In genomic region chr1:226181996-226182714, GRCh38 we compare ENCODE assay signal across 8 cellular contexts. TPM values are rescaled to one million over a fixed set of nuclear protein-coding genes. Genes with fewer than 3 reads are reported as not detected.
A peak's percentile ranks its signal among the peaks of the same experiment; 100 is the strongest.
DNase-seq lines count a peak whose midpoint lies in the region; ATAC-seq and TF ChIP-seq lines count a peak whose summit lies in the region.

No MANE protein-coding gene starts in this region.

- H3K27ac Mint-ChIP-seq in memory B cell = peak overlapping the region; percentile 62

- H3K4me1 ChIP-seq in colonic mucosa = no peaks in the 10 kb centered on the region

- no peaks in the 10 kb centered on the region for H3K9me3 Mint-ChIP-seq in memory B cell

- H3K9ac ChIP-seq in colonic mucosa (ENCODE audit: low read depth in 2 of 2, low read length in 2 of 2) = no peak overlapping the region

- peak overlapping the region; percentile 72 for H3K4me3 Mint-ChIP-seq in memory B cell

- intact Hi-C loops in colonic mucosa (cut with DNase I) = no loop called here

- DNase-seq in NOMO-1 treated with DMSO at 0.1 percent for 48 hours (lab: John Stamatoyannopoulos, UW; ENCODE audit: unreplicated experiment) = peak; percentile 86
- DNase-seq in colonic mucosa = peak; percentile 54
- peak; percentile 12 to 25 for DNase-seq in memory B cell (ENCODE audit: low spot score in 2 of 2)

- no peak overlapping the region for H3K4me3 ChIP-seq in GM12875 (ENCODE audit: low read depth, low read length)
- no peak overlapping the region for H3K4me3 ChIP-seq in colonic mucosa

- H3K36me3 Mint-ChIP-seq in memory B cell = peaks cover 16% of the 10 kb centered on the region

- H3K27ac ChIP-seq in colonic mucosa = no peak overlapping the region

- H3K9me3 ChIP-seq in colonic mucosa = no peaks in the 10 kb centered on the region

- ATAC-seq in memory B cell (ENCODE audit: low read depth) = peak; percentile 46
- ATAC-seq in GM21515 (IDR thresholded peaks at IDR 0.05; ENCODE audit: unreplicated experiment) = no peak
- no peak for ATAC-seq in GM19463 (IDR thresholded peaks at IDR 0.05; ENCODE audit: unreplicated experiment)
- ATAC-seq in HG03354 (IDR thresholded peaks at IDR 0.05; ENCODE audit: poor library complexity, severe bottlenecking, unreplicated experiment) = no peak
- ATAC-seq in GM18517 (IDR thresholded peaks at IDR 0.05; ENCODE audit: unreplicated experiment) = no peak

- no peaks in the 10 kb centered on the region for H3K27me3 ChIP-seq in colonic mucosa

- peaks cover 27% of the 10 kb centered on the region for H3K4me1 Mint-ChIP-seq in memory B cell

- H3K27me3 Mint-ChIP-seq in memory B cell = no peaks in the 10 kb centered on the region

- H3K36me3 ChIP-seq in colonic mucosa = no peaks in the 10 kb centered on the region

- peak; percentile 35; the same call in 1 of the 2 replicates for TF ChIP-seq CTCF in GM12875 (IDR thresholded peaks at IDR 0.05; ENCODE audit: borderline replicate concordance, insufficient read depth, low read depth, low read length)
- no peak for TF ChIP-seq CTCF in colonic mucosa (IDR thresholded peaks at IDR 0.05)

RNA-seq across cellular contexts. Expression of gene ACBD3, which starts 4.4 kb away (rescaled TPM):
- 10 to 100 TPM; 46.6 to 61.6 TPM for total RNA-seq in colonic mucosa

RNA-seq across cellular contexts. Expression of gene MIXL1, which starts 41.3 kb away (rescaled TPM):
- total RNA-seq in colonic mucosa = not detected

Comparison
In these comparisons a context has a peak if more than half of its experiments do, and no peak if none do; other contexts are left out.
1. DNase-seq: peak in every context shown above with its lines; median percentile 86 in NOMO-1 treated with DMSO at 0.1 percent for 48 hours; 54 in colonic mucosa; 18 in memory B cell.